15 cellular contexts compared by ENCODE assay signal in genomic region chr13:61316647-61317046, GRCh38.
"Had no signal": no experiment of that assay in that cellular context is flagged by ENCODE, and none has a peak within 500 bp of the region (broad histone marks: within the 10 kb centered on the region; RNA-seq: fewer than 3 reads in every experiment).

No MANE protein-coding gene starts in this region.

- H3K36me3 ChIP-seq: left ventricle myocardium inferior, thyroid gland had no signal

- H3K27me3 Mint-ChIP-seq: activated B cell treated with CpG ODN at 0.5 μM for 24 hours; activated CD4-positive, alpha-beta memory T cell treated with anti-CD3 and anti-CD28 coated beads for 36 hours; activated naive CD8-positive, alpha-beta T cell; dendritic cell treated with granulocyte-macrophage colony-stimulating factor and Interleukin-4, amounts not matched to agents 40 ng/mL and 50 ng/mL, for 4 days; effector memory CD8-positive, alpha-beta T cell; progenitor cell of endocrine pancreas had no signal

- H3K4me3 Mint-ChIP-seq: activated B cell treated with CpG ODN at 0.5 μM for 24 hours; activated CD4-positive, alpha-beta memory T cell treated with anti-CD3 and anti-CD28 coated beads for 36 hours; activated naive CD8-positive, alpha-beta T cell; dendritic cell treated with granulocyte-macrophage colony-stimulating factor and Interleukin-4, amounts not matched to agents 40 ng/mL and 50 ng/mL, for 4 days; effector memory CD8-positive, alpha-beta T cell had no signal

- H3K27ac Mint-ChIP-seq: activated B cell treated with CpG ODN at 0.5 μM for 24 hours; activated CD4-positive, alpha-beta memory T cell treated with anti-CD3 and anti-CD28 coated beads for 36 hours; activated naive CD8-positive, alpha-beta T cell; dendritic cell treated with granulocyte-macrophage colony-stimulating factor and Interleukin-4, amounts not matched to agents 40 ng/mL and 50 ng/mL, for 4 days; effector memory CD8-positive, alpha-beta T cell; progenitor cell of endocrine pancreas had no signal

- ATAC-seq: effector memory CD8-positive, alpha-beta T cell had no signal

- H3K27me3 ChIP-seq: thyroid gland had no signal

- H3K4me1 Mint-ChIP-seq: activated B cell treated with CpG ODN at 0.5 μM for 24 hours had no signal

- H3K36me3 Mint-ChIP-seq: activated CD4-positive, alpha-beta memory T cell treated with anti-CD3 and anti-CD28 coated beads for 36 hours; activated naive CD8-positive, alpha-beta T cell had no signal

- H3K4me1 ChIP-seq: left ventricle myocardium inferior, thyroid gland had no signal

- H3K4me3 ChIP-seq: left ventricle myocardium inferior, thyroid gland had no signal

- DNase-seq: activated B cell treated with CpG ODN at 0.5 μM for 24 hours; activated CD4-positive, alpha-beta memory T cell treated with anti-CD3 and anti-CD28 coated beads for 36 hours; activated CD4-positive, alpha-beta T cell treated with anti-CD3 and anti-CD28 coated beads for 4 hours; activated T-cell treated with anti-CD3 and anti-CD28 coated beads for 4 hours; effector memory CD8-positive, alpha-beta T cell; foreskin fibroblast; hippocampal formation; kidney glomerular epithelial cell; left ventricle myocardium inferior; stimulated activated CD4-positive, alpha-beta T cell treated with anti-CD3 and anti-CD28 coated beads, Interleukin-1b, Interleukin-23, amount 100 ng/mL, for 48 hours; stimulated activated naive CD4-positive, alpha-beta T cell treated with Interleukin-2 at 50 U/mL for 16 hours; thyroid gland had no signal

- H3K9me3 ChIP-seq: thyroid gland had no signal

- H3K27ac ChIP-seq: left ventricle myocardium inferior, thyroid gland had no signal
